In genomic region chr6:45421700-45422540, GRCh38 we compare ENCODE assay signal across 8 cellular contexts. TPM values are rescaled to one million over a fixed set of nuclear protein-coding genes. Genes with fewer than 3 reads are reported as not detected.
DNase-seq lines count a peak whose midpoint lies in the region; ATAC-seq and TF ChIP-seq lines count a peak whose summit lies in the region.

No MANE protein-coding gene starts in this region.

- TF ChIP-seq CTCF in cardiac muscle cell (IDR thresholded peaks at IDR 0.05; ENCODE audit: low read depth, low read length), result peak; percentile 46
- TF ChIP-seq CTCF in osteoblast (IDR thresholded peaks at IDR 0.05; ENCODE audit: extremely low read depth, low read depth, low read length), result no peak

- H4K20me1 ChIP-seq in osteoblast (ENCODE audit: insufficient read depth, low read length), result no peaks in the 10 kb centered on the region

- H3K36me3 Mint-ChIP-seq in activated naive CD8-positive, alpha-beta T cell treated with anti-CD3 and anti-CD28 coated beads for 36 hours, result peaks cover 2% of the 10 kb centered on the region

- H3K4me3 ChIP-seq in cardiac muscle cell, result peak overlapping the region; percentile 48
- H3K4me3 ChIP-seq in osteoblast (ENCODE audit: insufficient read depth, low read length), result peak overlapping the region; percentile 92
- H3K4me3 ChIP-seq in urinary bladder (ENCODE audit: low read depth, low read length), result peak overlapping the region; percentile 74

- peaks cover 5% of the 10 kb centered on the region for H3K4me1 ChIP-seq in cardiac muscle cell (ENCODE audit: low read depth)
- H3K4me1 ChIP-seq in osteoblast (ENCODE audit: insufficient read depth, low read length), result peaks cover 62% of the 10 kb centered on the region
- no peaks in the 10 kb centered on the region for H3K4me1 ChIP-seq in urinary bladder (ENCODE audit: insufficient read depth)

- H3K4me1 Mint-ChIP-seq in activated naive CD8-positive, alpha-beta T cell treated with anti-CD3 and anti-CD28 coated beads for 36 hours, result peaks cover 41% of the 10 kb centered on the region

- H3K4me2 ChIP-seq in osteoblast (ENCODE audit: insufficient read depth, low read length), result peak overlapping the region; percentile 91

- H3K36me3 ChIP-seq in cardiac muscle cell (no peaks in the 10 kb centered on the region), osteoblast (ENCODE audit: insufficient read depth, low read length) (no peaks in the 10 kb centered on the region), urinary bladder (ENCODE audit: insufficient read depth) (no peaks in the 10 kb centered on the region)

- H2AFZ ChIP-seq in osteoblast (ENCODE audit: low read length), result peak overlapping the region; percentile 64

- peaks cover 3% of the 10 kb centered on the region for H3K27me3 Mint-ChIP-seq in activated naive CD8-positive, alpha-beta T cell treated with anti-CD3 and anti-CD28 coated beads for 36 hours

- under 1% methylated on average over 83 of the region's 83 CpGs for WGBS in urinary bladder

- ATAC-seq in HG03432 (IDR thresholded peaks at IDR 0.05; ENCODE audit: unreplicated experiment), result peak; percentile 41

- H3K27ac ChIP-seq in cardiac muscle cell (no peak overlapping the region), osteoblast (ENCODE audit: low read depth, low read length) (peak overlapping the region; percentile 94), urinary bladder (ENCODE audit: low read depth) (peak overlapping the region; percentile 61)

- peaks cover 84% of the 10 kb centered on the region for H3K79me2 ChIP-seq in osteoblast (ENCODE audit: insufficient read depth, low read length)

- H3K4me3 Mint-ChIP-seq in activated naive CD8-positive, alpha-beta T cell treated with anti-CD3 and anti-CD28 coated beads for 36 hours, result peak overlapping the region; percentile 96

- H3K9me3 Mint-ChIP-seq in activated naive CD8-positive, alpha-beta T cell treated with anti-CD3 and anti-CD28 coated beads for 36 hours, result no peaks in the 10 kb centered on the region

- peaks cover 93% of the 10 kb centered on the region for H3K27me3 ChIP-seq in cardiac muscle cell
- H3K27me3 ChIP-seq in osteoblast (ENCODE audit: insufficient read depth, low read length), result no peaks in the 10 kb centered on the region

- H3K9me3 ChIP-seq in cardiac muscle cell (ENCODE audit: low read depth) (no peaks in the 10 kb centered on the region), osteoblast (ENCODE audit: low read depth, low read length) (no peaks in the 10 kb centered on the region)

- DNase-seq in C1 segment of cervical spinal cord (lab: John Stamatoyannopoulos, UW) (peak in 11 of 14 donors; percentile 10 to 79 (median 59)), SK-N-DZ (ENCODE audit: low spot score) (peak; percentile 18), cardiac muscle cell (ENCODE audit: low read depth in 1 of 2, low spot score in 1 of 2) (peak; percentile 62 to 81), osteoblast (ENCODE audit: insufficient read length, low spot score, missing footprints) (peak; percentile 91), SKM-1 (lab: John Stamatoyannopoulos, UW; ENCODE audit: unreplicated experiment) (no peak)
- peak; percentile 66 for DNase-seq in activated naive CD8-positive, alpha-beta T cell treated with anti-CD3 and anti-CD28 coated beads for 36 hours

- peak overlapping the region; percentile 92 for H3K27ac Mint-ChIP-seq in activated naive CD8-positive, alpha-beta T cell treated with anti-CD3 and anti-CD28 coated beads for 36 hours

RNA-seq across cellular contexts. Expression of gene SUPT3H, which starts 44.2 kb away (rescaled TPM):
- 5.8 and 5.9 TPM in 2 replicates for polyA plus RNA-seq in SK-N-DZ (2014; cell fraction: cytosol; rRNA removed)
- polyA plus RNA-seq in SK-N-DZ (2014; cell fraction: nucleus; rRNA removed), result 3.6 and 15.9 TPM in 2 replicates
- 10 to 100 TPM; 13.6 to 14.4 TPM for total RNA-seq in activated naive CD8-positive, alpha-beta T cell treated with anti-CD3 and anti-CD28 coated beads for 36 hours
- total RNA-seq in cardiac muscle cell (8.0 and 12.4 TPM in 2 replicates), osteoblast (4.7 TPM in 2 replicates), urinary bladder (12.5 TPM)
- polyA plus RNA-seq in cardiac muscle cell (19.4 and 31.9 TPM in 2 replicates), urinary bladder (9.4 TPM)
